Comparison of ENCODE assay signal across 1 cellular context in the genomic region with DNA sequence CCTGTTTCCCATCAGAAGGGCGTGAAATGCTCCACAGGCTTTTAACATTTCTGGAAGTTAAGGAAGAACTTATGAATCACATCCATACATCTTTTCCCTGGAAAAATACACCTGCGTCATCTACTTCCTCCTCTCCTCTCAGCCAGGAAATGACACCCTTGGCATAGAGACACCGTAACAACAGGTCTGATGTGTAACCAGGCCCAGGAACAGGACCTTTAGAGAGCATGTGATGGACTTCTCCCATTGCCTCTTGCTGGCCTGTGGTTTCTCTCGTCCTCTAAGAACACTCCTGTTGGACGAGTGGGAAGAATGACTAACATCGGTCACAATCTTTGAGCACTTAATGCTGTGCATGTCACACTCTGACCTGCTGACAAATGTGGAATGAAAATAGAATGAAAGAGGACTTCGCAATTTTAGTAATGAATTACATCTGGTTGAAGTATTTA.
TF ChIP-seq lines count a peak whose summit lies in the region.

No MANE protein-coding gene starts in this region.

TF ChIP-seq in WTC11, 78 proteins besides CTCF, POLR2A, EP300 and RAD21 (continued from another document):
- TF ChIP-seq, protein P1, sequence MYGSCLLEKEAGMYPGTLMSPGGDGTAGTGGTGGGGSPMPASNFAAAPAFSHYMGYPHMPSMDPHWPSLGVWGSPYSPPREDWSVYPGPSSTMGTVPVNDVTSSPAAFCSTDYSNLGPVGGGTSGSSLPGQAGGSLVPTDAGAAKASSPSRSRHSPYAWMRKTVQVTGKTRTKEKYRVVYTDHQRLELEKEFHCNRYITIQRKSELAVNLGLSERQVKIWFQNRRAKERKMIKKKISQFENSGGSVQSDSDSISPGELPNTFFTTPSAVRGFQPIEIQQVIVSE (CRISPR knock-in tag; IDR thresholded peaks at IDR 0.05; ENCODE audit: borderline replicate concordance), result no peak
- TF ChIP-seq ZNF423 (CRISPR knock-in tag; IDR thresholded peaks at IDR 0.05), result no peak
